Comparison of ENCODE assay signal across 1 cellular context in genomic region chr17:40813804-40814203, GRCh38.
TF ChIP-seq lines count a peak whose summit lies in the region.

No MANE protein-coding gene starts in this region.

TF ChIP-seq in IMR-90, 13 proteins besides CTCF, POLR2A, EP300 and RAD21 (continued from another document):
- TF ChIP-seq, protein P1, sequence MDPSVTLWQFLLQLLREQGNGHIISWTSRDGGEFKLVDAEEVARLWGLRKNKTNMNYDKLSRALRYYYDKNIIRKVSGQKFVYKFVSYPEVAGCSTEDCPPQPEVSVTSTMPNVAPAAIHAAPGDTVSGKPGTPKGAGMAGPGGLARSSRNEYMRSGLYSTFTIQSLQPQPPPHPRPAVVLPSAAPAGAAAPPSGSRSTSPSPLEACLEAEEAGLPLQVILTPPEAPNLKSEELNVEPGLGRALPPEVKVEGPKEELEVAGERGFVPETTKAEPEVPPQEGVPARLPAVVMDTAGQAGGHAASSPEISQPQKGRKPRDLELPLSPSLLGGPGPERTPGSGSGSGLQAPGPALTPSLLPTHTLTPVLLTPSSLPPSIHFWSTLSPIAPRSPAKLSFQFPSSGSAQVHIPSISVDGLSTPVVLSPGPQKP (IDR thresholded peaks at IDR 0.05; ENCODE audit: borderline replicate concordance, low read depth, low read length): no peak
- TF ChIP-seq BHLHE40 (IDR thresholded peaks at IDR 0.05; ENCODE audit: low read depth, low read length): no peak
- TF ChIP-seq FOS (IDR thresholded peaks at IDR 0.05; ENCODE audit: low read depth, low read length): no peak
- no peak for TF ChIP-seq NFE2L2 (IDR thresholded peaks at IDR 0.05; ENCODE audit: low read depth, low read length)
- TF ChIP-seq RCOR1 (IDR thresholded peaks at IDR 0.05; ENCODE audit: insufficient replicate concordance, low read length): no peak
- TF ChIP-seq CEBPB (IDR thresholded peaks at IDR 0.05; ENCODE audit: low read depth, low read length): no peak
- TF ChIP-seq CHD1 (IDR thresholded peaks at IDR 0.05; ENCODE audit: low read depth, low read length): no peak
- TF ChIP-seq MAFK (IDR thresholded peaks at IDR 0.05; ENCODE audit: low read depth, low read length): no peak
- TF ChIP-seq, protein P2, sequence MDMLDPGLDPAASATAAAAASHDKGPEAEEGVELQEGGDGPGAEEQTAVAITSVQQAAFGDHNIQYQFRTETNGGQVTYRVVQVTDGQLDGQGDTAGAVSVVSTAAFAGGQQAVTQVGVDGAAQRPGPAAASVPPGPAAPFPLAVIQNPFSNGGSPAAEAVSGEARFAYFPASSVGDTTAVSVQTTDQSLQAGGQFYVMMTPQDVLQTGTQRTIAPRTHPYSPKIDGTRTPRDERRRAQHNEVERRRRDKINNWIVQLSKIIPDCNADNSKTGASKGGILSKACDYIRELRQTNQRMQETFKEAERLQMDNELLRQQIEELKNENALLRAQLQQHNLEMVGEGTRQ (IDR thresholded peaks at IDR 0.05; ENCODE audit: low read depth, low read length): no peak
TF ChIP-seq in IMR-90: peak in this region for 0.
